24 cellular contexts compared by ENCODE assay signal in the genomic region with DNA sequence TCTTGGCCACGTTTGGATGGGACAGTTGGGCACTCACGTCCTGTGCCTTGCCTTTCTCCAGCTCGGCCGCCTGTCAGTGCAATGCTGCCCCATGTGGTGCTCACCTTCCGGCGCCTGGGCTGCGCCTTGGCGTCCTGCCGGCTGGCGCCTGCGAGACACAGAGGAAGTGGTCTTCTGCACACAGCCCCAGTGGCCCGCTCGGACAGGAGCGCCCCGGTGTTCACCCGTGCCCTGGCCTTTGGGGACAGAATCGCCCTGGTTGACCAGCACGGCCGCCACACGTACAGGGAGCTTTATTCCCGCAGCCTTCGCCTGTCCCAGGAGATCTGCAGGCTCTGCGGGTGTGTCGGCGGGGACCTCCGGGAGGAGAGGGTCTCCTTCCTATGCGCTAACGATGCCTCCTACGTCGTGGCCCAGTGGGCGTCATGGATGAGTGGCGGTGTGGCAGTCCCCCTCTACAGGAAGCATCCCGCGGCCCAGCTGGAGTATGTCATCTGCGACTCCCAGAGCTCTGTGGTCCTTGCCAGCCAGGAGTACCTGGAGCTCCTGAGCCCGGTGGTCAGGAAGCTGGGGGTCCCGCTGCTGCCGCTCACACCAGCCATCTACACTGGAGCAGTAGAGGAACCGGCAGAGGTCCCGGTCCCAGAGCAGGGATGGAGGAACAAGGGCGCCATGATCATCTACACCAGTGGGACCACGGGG. TPM values are rescaled to one million over a fixed set of nuclear protein-coding genes. Genes with fewer than 3 reads are reported as not detected.
DNase-seq lines count a peak whose midpoint lies in the region; ATAC-seq and TF ChIP-seq lines count a peak whose summit lies in the region.
"Had no signal": no experiment of that assay in that cellular context is flagged by ENCODE, and none has a peak within 500 bp of the region (broad histone marks: within the 10 kb centered on the region; RNA-seq: fewer than 3 reads in every experiment).

No MANE protein-coding gene starts in this region.

- H3K27me3 Mint-ChIP-seq in activated CD4-positive, alpha-beta T cell treated with anti-CD3 and anti-CD28 coated beads for 36 hours = no peaks in the 10 kb centered on the region
- H3K27me3 Mint-ChIP-seq in activated CD4-positive, alpha-beta T cell treated with anti-CD3 and anti-CD28 coated beads, Interleukin-2, amount 10 ng/mL, durations not matched to agents 24 days and 14 days = no peaks in the 10 kb centered on the region
- peaks cover 8 to 37% (median 20%) of the 10 kb centered on the region in 3 donors for H3K27me3 Mint-ChIP-seq in immature natural killer cell (ENCODE audit: low read depth in 3 of 3)
- H3K27me3 Mint-ChIP-seq: activated naive CD8-positive, alpha-beta T cell had no signal

- no peaks in the 10 kb centered on the region for H3K4me1 ChIP-seq in right cardiac atrium (ENCODE audit: control insufficient read depth, insufficient read depth, low read length)
- H3K4me1 ChIP-seq in prostate gland (replicated peaks) = no peaks in the 10 kb centered on the region
- H3K4me1 ChIP-seq: ascending aorta, foreskin keratinocyte had no signal

- peaks cover 74% of the 10 kb centered on the region for H3K4me1 Mint-ChIP-seq in activated CD4-positive, alpha-beta T cell treated with anti-CD3 and anti-CD28 coated beads for 36 hours
- peaks cover 52% of the 10 kb centered on the region for H3K4me1 Mint-ChIP-seq in activated CD4-positive, alpha-beta T cell treated with anti-CD3 and anti-CD28 coated beads, Interleukin-2, amount 10 ng/mL, durations not matched to agents 24 days and 14 days
- peaks cover 50 to 59% of the 10 kb centered on the region in 2 donors for H3K4me1 Mint-ChIP-seq in immature natural killer cell

- H3K27me3 ChIP-seq in right cardiac atrium (ENCODE audit: control insufficient read depth, insufficient read depth) (no peaks in the 10 kb centered on the region), prostate gland (replicated peaks; ENCODE audit: insufficient read depth) (no peaks in the 10 kb centered on the region)
- H3K27me3 ChIP-seq: ascending aorta, cardiac muscle cell, foreskin keratinocyte, heart right ventricle, pancreas had no signal

- CTCF ChIA-PET in activated CD4-positive, alpha-beta T cell treated with anti-CD3 and anti-CD28 coated beads for 36 hours (lab: Charles Lee) = no interaction called here

- TF ChIP-seq POLR2A in prostate gland (IDR thresholded peaks at IDR 0.05) = no peak

- peaks cover 60% of the 10 kb centered on the region for H3K36me3 Mint-ChIP-seq in activated CD4-positive, alpha-beta T cell treated with anti-CD3 and anti-CD28 coated beads for 36 hours (ENCODE audit: low read depth)
- peaks cover 47% of the 10 kb centered on the region for H3K36me3 Mint-ChIP-seq in activated CD4-positive, alpha-beta T cell treated with anti-CD3 and anti-CD28 coated beads, Interleukin-2, amount 10 ng/mL, durations not matched to agents 24 days and 14 days (ENCODE audit: low read depth)
- H3K36me3 Mint-ChIP-seq in immature natural killer cell = peaks cover 4 to 16% (median 4%) of the 10 kb centered on the region in 3 donors

- POLR2A ChIA-PET in activated CD4-positive, alpha-beta T cell treated with anti-CD3 and anti-CD28 coated beads for 36 hours (lab: Charles Lee) = no interaction called here

- no peak for TF ChIP-seq CTCF in prostate gland (IDR thresholded peaks at IDR 0.05)

- DNase-seq in activated CD4-positive, alpha-beta T cell treated with anti-CD3 and anti-CD28 coated beads for 36 hours = no peak
- DNase-seq in activated CD4-positive, alpha-beta T cell treated with anti-CD3 and anti-CD28 coated beads, Interleukin-2, amount 10 ng/mL, durations not matched to agents 24 days and 14 days = no peak
- DNase-seq in right cardiac atrium = peak in 2 of 3 donors; percentile 36 to 51
- no peak for DNase-seq in Right ventricle myocardium superior
- peak; percentile 49 to 58 (median 57) for DNase-seq in immature natural killer cell
- no peak for DNase-seq in prostate gland (ENCODE audit: low spot score)
- DNase-seq in NCI-H146 treated with DMSO at 0.1 percent for 48 hours (lab: John Stamatoyannopoulos, UW; ENCODE audit: unreplicated experiment) = no peak
- no peak for DNase-seq in SW480 (ENCODE audit: low spot score)
- DNase-seq: 8988T; activated CD4-positive, alpha-beta T cell treated with anti-CD3 and anti-CD28 coated beads, Interleukin-2, amount 50 U/mL, for 4 hours; foreskin keratinocyte; heart right ventricle; NCI-H1694; nephron progenitor cell; stimulated activated CD4-positive, alpha-beta T cell treated with anti-CD3 and anti-CD28 coated beads, Interleukin-2, amount 100 ng/mL, for 48 hours; T1000 had no signal

- no peaks in the 10 kb centered on the region for H3K9me3 Mint-ChIP-seq in activated CD4-positive, alpha-beta T cell treated with anti-CD3 and anti-CD28 coated beads for 36 hours (ENCODE audit: low read depth)
- H3K9me3 Mint-ChIP-seq in activated CD4-positive, alpha-beta T cell treated with anti-CD3 and anti-CD28 coated beads, Interleukin-2, amount 10 ng/mL, durations not matched to agents 24 days and 14 days = no peaks in the 10 kb centered on the region
- H3K9me3 Mint-ChIP-seq in immature natural killer cell = no peaks in the 10 kb centered on the region
- H3K9me3 Mint-ChIP-seq: CD8-positive, alpha-beta T cell; nephron progenitor cell had no signal

- H3K9me3 ChIP-seq in right cardiac atrium (ENCODE audit: control insufficient read depth, low read length) (no peaks in the 10 kb centered on the region), prostate gland (no peaks in the 10 kb centered on the region)
- H3K9me3 ChIP-seq: ascending aorta, heart right ventricle, pancreas had no signal

- peak overlapping the region; percentile 12 for H3K4me3 Mint-ChIP-seq in activated CD4-positive, alpha-beta T cell treated with anti-CD3 and anti-CD28 coated beads for 36 hours
- H3K4me3 Mint-ChIP-seq in activated CD4-positive, alpha-beta T cell treated with anti-CD3 and anti-CD28 coated beads, Interleukin-2, amount 10 ng/mL, durations not matched to agents 24 days and 14 days = no peak overlapping the region
- peak overlapping the region; percentile 65 to 76 (median 69) for H3K4me3 Mint-ChIP-seq in immature natural killer cell
- H3K4me3 Mint-ChIP-seq: activated naive CD8-positive, alpha-beta T cell; CD8-positive, alpha-beta T cell; nephron progenitor cell had no signal

- H3K4me3 ChIP-seq in right cardiac atrium (ENCODE audit: low read length) (no peak overlapping the region), prostate gland (no peak overlapping the region)
- H3K4me3 ChIP-seq: ascending aorta, cardiac muscle cell, coronary artery, heart right ventricle, lung, pancreas had no signal

- peaks cover 13 to 24% of the 10 kb centered on the region in 2 donors for H3K36me3 ChIP-seq in prostate gland

- H3K27ac Mint-ChIP-seq in activated CD4-positive, alpha-beta T cell treated with anti-CD3 and anti-CD28 coated beads for 36 hours = peak overlapping the region; percentile 85
- no peak overlapping the region for H3K27ac Mint-ChIP-seq in activated CD4-positive, alpha-beta T cell treated with anti-CD3 and anti-CD28 coated beads, Interleukin-2, amount 10 ng/mL, durations not matched to agents 24 days and 14 days
- peak overlapping the region; percentile 94 to 98 (median 96) for H3K27ac Mint-ChIP-seq in immature natural killer cell
- H3K27ac Mint-ChIP-seq: nephron progenitor cell had no signal

- no peak for ATAC-seq in activated CD4-positive, alpha-beta T cell treated with anti-CD3 and anti-CD28 coated beads for 36 hours
- ATAC-seq in right cardiac atrium (no peak), Right ventricle myocardium superior (ENCODE audit: poor library complexity) (no peak)
- ATAC-seq: CD8-positive, alpha-beta T cell; esophagus mucosa; foreskin keratinocyte; heart right ventricle had no signal

- intact Hi-C loops in activated CD4-positive, alpha-beta T cell treated with anti-CD3 and anti-CD28 coated beads for 36 hours (cut with DNase I, micrococcal nuclease) = no loop called here
- intact Hi-C loops in activated CD4-positive, alpha-beta T cell treated with anti-CD3 and anti-CD28 coated beads, Interleukin-2, amount 10 ng/mL, durations not matched to agents 24 days and 14 days (cut with micrococcal nuclease) = no loop called here
- intact Hi-C loops in right cardiac atrium (cut with DNase I) = no loop called here
- intact Hi-C loops in Right ventricle myocardium superior (cut with DNase I) = no loop called here
- intact Hi-C loops in prostate gland (cut with DNase I) = no loop called here

- H3K27ac ChIP-seq in right cardiac atrium (ENCODE audit: low read length) (no peak overlapping the region), prostate gland (no peak overlapping the region)
- H3K27ac ChIP-seq: ascending aorta, cardiac muscle cell, coronary artery, foreskin keratinocyte, heart right ventricle, pancreas had no signal

- 86% methylated on average over 42 of the region's 42 CpGs for WGBS in right cardiac atrium
- WGBS in prostate gland = 89% methylated on average over 30 of the region's 42 CpGs

RNA-seq across cellular contexts. Expression of a gene that starts 7.1 kb away (rescaled TPM):
- 10 to 100 TPM; 39.7 to 41.7 TPM for total RNA-seq in activated CD4-positive, alpha-beta T cell treated with anti-CD3 and anti-CD28 coated beads for 36 hours
- 41.1 and 41.6 TPM in 2 replicates for total RNA-seq in activated CD4-positive, alpha-beta T cell treated with anti-CD3 and anti-CD28 coated beads, Interleukin-2, amount 10 ng/mL, durations not matched to agents 24 days and 14 days
- 10 to 100 TPM; 13.9 to 22.4 (median 16.7) TPM for total RNA-seq in right cardiac atrium
- 16.4 TPM for polyA plus RNA-seq in right cardiac atrium
- total RNA-seq in Right ventricle myocardium superior = 15.5 TPM
- 10 to 100 TPM; 22.7 to 27.7 (median 24.1) TPM for polyA plus RNA-seq in immature natural killer cell
- 10 to 100 TPM; 42.1 to 80.5 TPM for total RNA-seq in prostate gland

Comparison
In these comparisons a context has a peak if more than half of its experiments do, and no peak if none do; other contexts are left out.
1. DNase-seq: peak in right cardiac atrium (2 of 3) and immature natural killer cell (3 of 3); none in activated CD4-positive, alpha-beta T cell treated with anti-CD3 and anti-CD28 coated beads for 36 hours (single experiment), activated CD4-positive, alpha-beta T cell treated with anti-CD3 and anti-CD28 coated beads, Interleukin-2, amount 10 ng/mL, durations not matched to agents 24 days and 14 days (single experiment), Right ventricle myocardium superior (single experiment), prostate gland (single experiment), NCI-H146 treated with DMSO at 0.1 percent for 48 hours (single experiment) and SW480 (single experiment).